1 cellular context compared by ENCODE assay signal in genomic region chr2:231961349-231962166, GRCh38.
TF ChIP-seq lines count a peak whose summit lies in the region.

TSS of gene DIS3L2 (plus strand) at chr2:231961713. CDS start at chr2:232014928, 53,215 bp downstream.

TF ChIP-seq in HepG2, 621 proteins besides CTCF, POLR2A, EP300 and RAD21 (continued from another document and continues in another):
- TF ChIP-seq, protein P1, sequence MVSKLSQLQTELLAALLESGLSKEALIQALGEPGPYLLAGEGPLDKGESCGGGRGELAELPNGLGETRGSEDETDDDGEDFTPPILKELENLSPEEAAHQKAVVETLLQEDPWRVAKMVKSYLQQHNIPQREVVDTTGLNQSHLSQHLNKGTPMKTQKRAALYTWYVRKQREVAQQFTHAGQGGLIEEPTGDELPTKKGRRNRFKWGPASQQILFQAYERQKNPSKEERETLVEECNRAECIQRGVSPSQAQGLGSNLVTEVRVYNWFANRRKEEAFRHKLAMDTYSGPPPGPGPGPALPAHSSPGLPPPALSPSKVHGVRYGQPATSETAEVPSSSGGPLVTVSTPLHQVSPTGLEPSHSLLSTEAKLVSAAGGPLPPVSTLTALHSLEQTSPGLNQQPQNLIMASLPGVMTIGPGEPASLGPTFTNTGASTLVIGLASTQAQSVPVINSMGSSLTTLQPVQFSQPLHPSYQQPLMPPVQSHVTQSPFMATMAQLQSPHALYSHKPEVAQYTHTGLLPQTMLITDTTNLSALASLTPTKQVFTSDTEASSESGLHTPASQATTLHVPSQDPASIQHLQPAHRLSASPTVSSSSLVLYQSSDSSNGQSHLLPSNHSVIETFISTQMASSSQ (IDR thresholded peaks at IDR 0.05; ENCODE audit: low read depth), result no peak
- TF ChIP-seq, protein P1 (CRISPR knock-in tag; IDR thresholded peaks at IDR 0.05; ENCODE audit: borderline replicate concordance), result peak; percentile 77
- TF ChIP-seq ZBTB25 (CRISPR knock-in tag; IDR thresholded peaks at IDR 0.05), result peak; percentile 80; the same call in 1 of the 2 replicates
- TF ChIP-seq HMG20A (CRISPR knock-in tag; IDR thresholded peaks at IDR 0.05; ENCODE audit: borderline replicate concordance), result no peak
- 0 out of 2 replicates have a peak, but pooled peaks have one; percentile 78 for TF ChIP-seq TEAD2 (CRISPR knock-in tag; IDR thresholded peaks at IDR 0.05)
- TF ChIP-seq, protein P2, sequence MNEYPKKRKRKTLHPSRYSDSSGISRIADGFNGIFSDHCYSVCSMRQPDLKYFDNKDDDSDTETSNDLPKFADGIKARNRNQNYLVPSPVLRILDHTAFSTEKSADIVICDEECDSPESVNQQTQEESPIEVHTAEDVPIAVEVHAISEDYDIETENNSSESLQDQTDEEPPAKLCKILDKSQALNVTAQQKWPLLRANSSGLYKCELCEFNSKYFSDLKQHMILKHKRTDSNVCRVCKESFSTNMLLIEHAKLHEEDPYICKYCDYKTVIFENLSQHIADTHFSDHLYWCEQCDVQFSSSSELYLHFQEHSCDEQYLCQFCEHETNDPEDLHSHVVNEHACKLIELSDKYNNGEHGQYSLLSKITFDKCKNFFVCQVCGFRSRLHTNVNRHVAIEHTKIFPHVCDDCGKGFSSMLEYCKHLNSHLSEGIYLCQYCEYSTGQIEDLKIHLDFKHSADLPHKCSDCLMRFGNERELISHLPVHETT (CRISPR knock-in tag; conservative IDR thresholded peaks at IDR 0.05), result 0 out of 2 replicates have a peak, but pooled peaks have one; percentile 36
- peak; percentile 65; the same call in 1 of the 2 replicates for TF ChIP-seq ZBED4 (CRISPR knock-in tag; IDR thresholded peaks at IDR 0.05; ENCODE audit: borderline replicate concordance)
- TF ChIP-seq HDAC1 (CRISPR knock-in tag; IDR thresholded peaks at IDR 0.05), result peak; percentile 97
- peak; percentile 21; the same call in 1 of the 2 replicates for TF ChIP-seq HNF4A (CRISPR knock-in tag; IDR thresholded peaks at IDR 0.05)
- peak; percentile 97 for TF ChIP-seq ZNF563 (CRISPR knock-in tag; IDR thresholded peaks at IDR 0.05)
- TF ChIP-seq SAP130 (CRISPR knock-in tag; IDR thresholded peaks at IDR 0.05; ENCODE audit: low read depth), result peak; percentile 97
- no peak for TF ChIP-seq SRF (IDR thresholded peaks at IDR 0.05; ENCODE audit: low read depth, low read length)
- TF ChIP-seq ZNF646 (CRISPR knock-in tag; IDR thresholded peaks at IDR 0.05), result 0 out of 2 replicates have a peak, but pooled peaks have one; percentile 63
- TF ChIP-seq ZNF891 (CRISPR knock-in tag; IDR thresholded peaks at IDR 0.05), result no peak; the same call in none of the 2 replicates
- TF ChIP-seq MXI1 (IDR thresholded peaks at IDR 0.05; ENCODE audit: borderline replicate concordance, low read depth, low read length), result peak; percentile 69; the same call in 2 of the 3 replicates
- peak; percentile 94 for TF ChIP-seq ZNF766 (CRISPR knock-in tag; IDR thresholded peaks at IDR 0.05; ENCODE audit: borderline replicate concordance)
- 0 out of 2 replicates have a peak, but pooled peaks have one; percentile 19 for TF ChIP-seq FOXM1 (CRISPR knock-in tag; IDR thresholded peaks at IDR 0.05)
- peak; percentile 14; the same call in 1 of the 2 replicates for TF ChIP-seq AKAP8 (CRISPR knock-in tag; IDR thresholded peaks at IDR 0.05)
- peak; percentile 91 for TF ChIP-seq KDM5A (IDR thresholded peaks at IDR 0.05; ENCODE audit: borderline replicate concordance, low read length)
- peak; percentile 91 for TF ChIP-seq TAF1 (CRISPR knock-in tag; IDR thresholded peaks at IDR 0.05)
- TF ChIP-seq SAFB2 (CRISPR knock-in tag; IDR thresholded peaks at IDR 0.05; ENCODE audit: borderline replicate concordance, low read depth), result no peak; the same call in 1 of the 2 replicates
- TF ChIP-seq, protein P3, sequence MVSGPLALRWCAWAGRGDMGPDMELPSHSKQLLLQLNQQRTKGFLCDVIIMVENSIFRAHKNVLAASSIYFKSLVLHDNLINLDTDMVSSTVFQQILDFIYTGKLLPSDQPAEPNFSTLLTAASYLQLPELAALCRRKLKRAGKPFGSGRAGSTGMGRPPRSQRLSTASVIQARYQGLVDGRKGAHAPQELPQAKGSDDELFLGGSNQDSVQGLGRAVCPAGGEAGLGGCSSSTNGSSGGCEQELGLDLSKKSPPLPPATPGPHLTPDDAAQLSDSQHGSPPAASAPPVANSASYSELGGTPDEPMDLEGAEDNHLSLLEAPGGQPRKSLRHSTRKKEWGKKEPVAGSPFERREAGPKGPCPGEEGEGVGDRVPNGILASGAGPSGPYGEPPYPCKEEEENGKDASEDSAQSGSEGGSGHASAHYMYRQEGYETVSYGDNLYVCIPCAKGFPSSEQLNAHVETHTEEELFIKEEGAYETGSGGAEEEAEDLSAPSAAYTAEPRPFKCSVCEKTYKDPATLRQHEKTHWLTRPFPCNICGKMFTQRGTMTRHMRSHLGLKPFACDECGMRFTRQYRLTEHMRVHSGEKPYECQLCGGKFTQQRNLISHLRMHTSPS (CRISPR knock-in tag; IDR thresholded peaks at IDR 0.05; ENCODE audit: low read depth), result peak; percentile 63; the same call in 1 of the 2 replicates
- no peak; the same call in 1 of the 2 replicates for TF ChIP-seq GZF1 (CRISPR knock-in tag; IDR thresholded peaks at IDR 0.05)
- TF ChIP-seq TAF15 (IDR thresholded peaks at IDR 0.05; ENCODE audit: low read depth, low read length, poor library complexity, severe bottlenecking), result peak; percentile 80
- TF ChIP-seq, protein P4, sequence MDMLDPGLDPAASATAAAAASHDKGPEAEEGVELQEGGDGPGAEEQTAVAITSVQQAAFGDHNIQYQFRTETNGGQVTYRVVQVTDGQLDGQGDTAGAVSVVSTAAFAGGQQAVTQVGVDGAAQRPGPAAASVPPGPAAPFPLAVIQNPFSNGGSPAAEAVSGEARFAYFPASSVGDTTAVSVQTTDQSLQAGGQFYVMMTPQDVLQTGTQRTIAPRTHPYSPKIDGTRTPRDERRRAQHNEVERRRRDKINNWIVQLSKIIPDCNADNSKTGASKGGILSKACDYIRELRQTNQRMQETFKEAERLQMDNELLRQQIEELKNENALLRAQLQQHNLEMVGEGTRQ (IDR thresholded peaks at IDR 0.05; ENCODE audit: low read depth, low read length), result no peak
- TF ChIP-seq, protein P4 (CRISPR knock-in tag; IDR thresholded peaks at IDR 0.05; ENCODE audit: borderline replicate concordance), result no peak; the same call in 1 of the 2 replicates
